ENCODE assay signal across 19 cellular contexts in genomic region chr12:1608783-1609119, GRCh38. TPM values are rescaled to one million over a fixed set of nuclear protein-coding genes. Genes with fewer than 3 reads are reported as not detected.
DNase-seq lines count a peak whose midpoint lies in the region; ATAC-seq and TF ChIP-seq lines count a peak whose summit lies in the region.
"Had no signal": no experiment of that assay in that cellular context is flagged by ENCODE, and none has a peak within 500 bp of the region (broad histone marks: within the 10 kb centered on the region; RNA-seq: fewer than 3 reads in every experiment).

No MANE protein-coding gene starts in this region.

- TF ChIP-seq POLR2A in tibial nerve (IDR thresholded peaks at IDR 0.05) = peak in 1 of 2 donors; percentile 19

- no peak overlapping the region for H3K27ac Mint-ChIP-seq in activated T-helper 1 cell treated with anti-CD3 and anti-CD28 coated beads, Interleukin-12 subunit alpha, Interleukin-12 subunit beta, Interleukin-2, Interleukin-4 antibody, amounts not matched to agents 30 ng/mL and 10 ng/mL and 1 ng/mL, durations not matched to agents 14 hours and 24 hours and 36 hours
- H3K27ac Mint-ChIP-seq: activated naive CD8-positive, alpha-beta T cell treated with anti-CD3 and anti-CD28 coated beads, Interleukin-2, amount 10 ng/mL, durations not matched to agents 7 days and 5 days; endodermal cell had no signal

- no peak overlapping the region; the same call in 1 of the 2 replicates for H2AFZ ChIP-seq in PC-9

- H3K4me3 ChIP-seq in left ventricle myocardium inferior (no peak overlapping the region), PC-9 (no peak overlapping the region), tibial nerve (no peak overlapping the region)

- no peak for ATAC-seq in GM21423 (IDR thresholded peaks at IDR 0.05; ENCODE audit: unreplicated experiment)

- no peaks in the 10 kb centered on the region for H3K9me3 Mint-ChIP-seq in activated T-helper 1 cell treated with anti-CD3 and anti-CD28 coated beads, Interleukin-12 subunit alpha, Interleukin-12 subunit beta, Interleukin-2, Interleukin-4 antibody, amounts not matched to agents 30 ng/mL and 10 ng/mL and 1 ng/mL, durations not matched to agents 14 hours and 24 hours and 36 hours
- H3K9me3 Mint-ChIP-seq: activated naive CD8-positive, alpha-beta T cell treated with anti-CD3 and anti-CD28 coated beads, Interleukin-2, amount 10 ng/mL, durations not matched to agents 7 days and 5 days; central memory CD8-positive, alpha-beta T cell; endodermal cell; mesothelial cell of epicardium had no signal

- DNase-seq in left ventricle myocardium inferior (no peak), cardiac septum (ENCODE audit: low spot score) (no peak), PC-9 (no peak), medulla oblongata (ENCODE audit: extremely low spot score) (peak; percentile 67), tibial nerve (ENCODE audit: low spot score in 2 of 2) (no peak), AG08395 (ENCODE audit: low spot score) (no peak)
- DNase-seq in activated T-helper 1 cell treated with anti-CD3 and anti-CD28 coated beads, Interleukin-12 subunit alpha, Interleukin-12 subunit beta, Interleukin-2, Interleukin-4 antibody, amounts not matched to agents 30 ng/mL and 10 ng/mL and 1 ng/mL, durations not matched to agents 14 hours and 24 hours and 36 hours (ENCODE audit: low spot score) = no peak
- DNase-seq: activated CD4-positive, alpha-beta T cell treated with anti-CD3 and anti-CD28 coated beads for 4 hours; activated naive CD8-positive, alpha-beta T cell treated with anti-CD3 and anti-CD28 coated beads, Interleukin-2, amount 10 ng/mL, durations not matched to agents 7 days and 5 days; activated T-cell treated with anti-CD3 and anti-CD28 coated beads for 4 hours; endodermal cell; NCI-H2029 treated with DMSO at 0.1 percent for 48 hours; nucleus accumbens; stimulated activated CD4-positive, alpha-beta T cell treated with anti-CD3 and anti-CD28 coated beads, Interleukin-12 subunit alpha, Interleukin-12 subunit beta, amount 100 ng/mL, for 4 hours; substantia nigra; T-helper 2 cell had no signal

- no peaks in the 10 kb centered on the region for H4K20me1 ChIP-seq in PC-9 (ENCODE audit: insufficient read depth)

- H3K27ac ChIP-seq in left ventricle myocardium inferior (replicated peaks) (peak overlapping the region; percentile 98), PC-9 (peak overlapping the region; percentile 38; the same call in 1 of the 2 replicates), tibial nerve (peak overlapping the region in 2 of 4 donors; percentile 67 to 76)

- TF ChIP-seq CTCF in left ventricle myocardium inferior (IDR thresholded peaks at IDR 0.05; ENCODE audit: borderline replicate concordance) = no peak
- TF ChIP-seq CTCF in PC-9 (conservative IDR thresholded peaks at IDR 0.05) = no peak
- TF ChIP-seq CTCF in tibial nerve (IDR thresholded peaks at IDR 0.05) = no peak

- H3K9me3 ChIP-seq in left ventricle myocardium inferior (replicated peaks) = no peaks in the 10 kb centered on the region
- no peaks in the 10 kb centered on the region for H3K9me3 ChIP-seq in PC-9 (ENCODE audit: insufficient read depth, low read depth)
- H3K9me3 ChIP-seq in tibial nerve = no peaks in the 10 kb centered on the region

- no peaks in the 10 kb centered on the region for H3K9me2 ChIP-seq in PC-9 (ENCODE audit: insufficient read depth)

- peaks cover 5% of the 10 kb centered on the region for H3K27me3 Mint-ChIP-seq in activated T-helper 1 cell treated with anti-CD3 and anti-CD28 coated beads, Interleukin-12 subunit alpha, Interleukin-12 subunit beta, Interleukin-2, Interleukin-4 antibody, amounts not matched to agents 30 ng/mL and 10 ng/mL and 1 ng/mL, durations not matched to agents 14 hours and 24 hours and 36 hours (ENCODE audit: insufficient read depth)
- H3K27me3 Mint-ChIP-seq: central memory CD8-positive, alpha-beta T cell had no signal

- peaks cover 48% of the 10 kb centered on the region for H3K4me1 ChIP-seq in left ventricle myocardium inferior
- peaks cover 29% of the 10 kb centered on the region for H3K4me1 ChIP-seq in PC-9 (replicated peaks; ENCODE audit: insufficient read depth)
- H3K4me1 ChIP-seq in tibial nerve = peaks cover 0 to 66% (median 19%) of the 10 kb centered on the region in 4 donors

- no TSS peak for BruUV-seq in PC-9 (replicated peaks; lab: Mats Ljungman, UMichigan)

- H3K36me3 Mint-ChIP-seq in activated T-helper 1 cell treated with anti-CD3 and anti-CD28 coated beads, Interleukin-12 subunit alpha, Interleukin-12 subunit beta, Interleukin-2, Interleukin-4 antibody, amounts not matched to agents 30 ng/mL and 10 ng/mL and 1 ng/mL, durations not matched to agents 14 hours and 24 hours and 36 hours (ENCODE audit: low read depth) = no peaks in the 10 kb centered on the region
- H3K36me3 Mint-ChIP-seq: activated naive CD8-positive, alpha-beta T cell treated with anti-CD3 and anti-CD28 coated beads, Interleukin-2, amount 10 ng/mL, durations not matched to agents 7 days and 5 days; mesothelial cell of epicardium had no signal

- POLR2A ChIA-PET in PC-9 (lab: Charles Lee; ENCODE audit: unreplicated experiment) = interaction anchor here (0.6 kb wide), 1 partner anchor 1038 kb away, joined by 3 read pairs; no protein-coding TSS in a partner anchor

- H3K4me2 ChIP-seq in PC-9 = 0 out of 2 replicates have a peak overlapping the region, but pooled peaks have one; percentile 14

- no peak overlapping the region for H3K4me3 Mint-ChIP-seq in activated T-helper 1 cell treated with anti-CD3 and anti-CD28 coated beads, Interleukin-12 subunit alpha, Interleukin-12 subunit beta, Interleukin-2, Interleukin-4 antibody, amounts not matched to agents 30 ng/mL and 10 ng/mL and 1 ng/mL, durations not matched to agents 14 hours and 24 hours and 36 hours
- H3K4me3 Mint-ChIP-seq: activated naive CD8-positive, alpha-beta T cell treated with anti-CD3 and anti-CD28 coated beads, Interleukin-2, amount 10 ng/mL, durations not matched to agents 7 days and 5 days; central memory CD8-positive, alpha-beta T cell; endodermal cell; mesothelial cell of epicardium had no signal

- peak; percentile 74 to 79 for TF ChIP-seq EP300 in tibial nerve (IDR thresholded peaks at IDR 0.05)

- H3F3A ChIP-seq in PC-9 (ENCODE audit: insufficient read depth, low read depth) = peaks cover 20% of the 10 kb centered on the region

- CTCF ChIA-PET in PC-9 (lab: Charles Lee) = no interaction called here

- peaks cover 23% of the 10 kb centered on the region for H3K4me1 Mint-ChIP-seq in activated T-helper 1 cell treated with anti-CD3 and anti-CD28 coated beads, Interleukin-12 subunit alpha, Interleukin-12 subunit beta, Interleukin-2, Interleukin-4 antibody, amounts not matched to agents 30 ng/mL and 10 ng/mL and 1 ng/mL, durations not matched to agents 14 hours and 24 hours and 36 hours (ENCODE audit: low read depth)

- H3K36me3 ChIP-seq in left ventricle myocardium inferior (no peaks in the 10 kb centered on the region), PC-9 (ENCODE audit: low read depth) (no peaks in the 10 kb centered on the region), tibial nerve (no peaks in the 10 kb centered on the region)

- intact Hi-C loops in left ventricle myocardium inferior (cut with micrococcal nuclease) = no loop called here
- intact Hi-C loops in cardiac septum (cut with DNase I) = no loop called here
- intact Hi-C loops in PC-9 (cut with micrococcal nuclease; ENCODE audit: unreplicated experiment) = loop anchor here (5.0 kb wide), 3 partner anchors 661 to 791 kb away; partner anchors contain the start of gene RAD52
- intact Hi-C loops in activated T-helper 1 cell treated with anti-CD3 and anti-CD28 coated beads, Interleukin-12 subunit alpha, Interleukin-12 subunit beta, Interleukin-2, Interleukin-4 antibody, amounts not matched to agents 30 ng/mL and 10 ng/mL and 1 ng/mL, durations not matched to agents 14 hours and 24 hours and 36 hours (cut with micrococcal nuclease) = no loop called here

- H3K27me3 ChIP-seq in left ventricle myocardium inferior (ENCODE audit: low read depth) (no peaks in the 10 kb centered on the region), PC-9 (ENCODE audit: insufficient read depth, low read depth) (no peaks in the 10 kb centered on the region), tibial nerve (no peaks in the 10 kb centered on the region)

- 41 to 47% methylated on average over 5 of the region's 5 CpGs for WGBS in tibial nerve, 2 donors

- no peaks in the 10 kb centered on the region for H3K79me2 ChIP-seq in PC-9 (ENCODE audit: low read depth)

RNA-seq across cellular contexts. Expression of gene FBXL14, which starts 14.4 kb away (rescaled TPM):
- total RNA-seq in left ventricle myocardium inferior (6.8 TPM), cardiac septum (6.9 TPM), PC-9 (2021) (16.3 and 21.1 TPM in 2 replicates), tibial nerve (10 to 100 TPM; 11.7 to 21.4 (median 17.3) TPM)
- 19.4 and 20.4 TPM in 2 replicates for total RNA-seq in activated T-helper 1 cell treated with anti-CD3 and anti-CD28 coated beads, Interleukin-12 subunit alpha, Interleukin-12 subunit beta, Interleukin-2, Interleukin-4 antibody, amounts not matched to agents 30 ng/mL and 10 ng/mL and 1 ng/mL, durations not matched to agents 14 hours and 24 hours and 36 hours

RNA-seq across cellular contexts. Expression of gene WNT5B, which starts 20.3 kb away (rescaled TPM):
- total RNA-seq in left ventricle myocardium inferior (2.1 TPM), cardiac septum (0.43 TPM), PC-9 (2021) (33.1 and 50.2 TPM in 2 replicates), tibial nerve (10 to 100 TPM; 11.7 to 34.1 (median 17.6) TPM)
- 1.1 and 2.0 TPM in 2 replicates for total RNA-seq in activated T-helper 1 cell treated with anti-CD3 and anti-CD28 coated beads, Interleukin-12 subunit alpha, Interleukin-12 subunit beta, Interleukin-2, Interleukin-4 antibody, amounts not matched to agents 30 ng/mL and 10 ng/mL and 1 ng/mL, durations not matched to agents 14 hours and 24 hours and 36 hours
- total RNA-seq: activated naive CD8-positive, alpha-beta T cell treated with anti-CD3 and anti-CD28 coated beads, Interleukin-2, amount 10 ng/mL, durations not matched to agents 7 days and 5 days had no signal
